In genomic region chr15:55893852-55894251, GRCh38 we compare ENCODE assay signal across 22 cellular contexts.
"Had no signal": no experiment of that assay in that cellular context is flagged by ENCODE, and none has a peak within 500 bp of the region (broad histone marks: within the 10 kb centered on the region; RNA-seq: fewer than 3 reads in every experiment).

No MANE protein-coding gene starts in this region.

- H3K9me3 Mint-ChIP-seq: activated CD4-positive, alpha-beta T cell treated with anti-CD3 and anti-CD28 coated beads, Interleukin-2, amount 10 ng/mL, durations not matched to agents 24 days and 14 days; activated T-cell treated with anti-CD3 and anti-CD28 coated beads, Interleukin-2, amount 50 U/mL, for 72 hours; central memory CD8-positive, alpha-beta T cell; immature natural killer cell had no signal

- H3K4me1 Mint-ChIP-seq: central memory CD8-positive, alpha-beta T cell had no signal

- H3K27ac ChIP-seq: coronary artery, tibial artery had no signal

- H3K4me3 Mint-ChIP-seq: activated CD4-positive, alpha-beta T cell treated with anti-CD3 and anti-CD28 coated beads, Interleukin-2, amount 10 ng/mL, durations not matched to agents 24 days and 14 days; activated naive CD8-positive, alpha-beta T cell; activated T-cell treated with anti-CD3 and anti-CD28 coated beads, Interleukin-2, amount 50 U/mL, for 72 hours; central memory CD8-positive, alpha-beta T cell; immature natural killer cell; naive thymus-derived CD4-positive, alpha-beta T cell; T-helper 17 cell had no signal

- H3K4me3 ChIP-seq: coronary artery, lung, skin epidermis, tibial artery had no signal

- H3K36me3 ChIP-seq: esophagus squamous epithelium, tibial artery had no signal

- ATAC-seq: activated T-cell treated with anti-CD3 and anti-CD28 coated beads, Interleukin-2, amount 50 U/mL, for 72 hours; naive thymus-derived CD4-positive, alpha-beta T cell; T-helper 17 cell had no signal

- H3K27ac Mint-ChIP-seq: activated CD4-positive, alpha-beta T cell treated with anti-CD3 and anti-CD28 coated beads, Interleukin-2, amount 10 ng/mL, durations not matched to agents 24 days and 14 days; activated naive CD8-positive, alpha-beta T cell; activated T-cell treated with anti-CD3 and anti-CD28 coated beads, Interleukin-2, amount 50 U/mL, for 72 hours; immature natural killer cell; T-helper 17 cell had no signal

- H3K27me3 ChIP-seq: esophagus squamous epithelium, tibial artery had no signal

- H3K27me3 Mint-ChIP-seq: activated naive CD8-positive, alpha-beta T cell; central memory CD8-positive, alpha-beta T cell; T-helper 17 cell had no signal

- DNase-seq: activated CD4-positive, alpha-beta T cell treated with anti-CD3 and anti-CD28 coated beads, Interleukin-2, amount 10 ng/mL, durations not matched to agents 24 days and 14 days; activated CD4-positive, CD25-positive, alpha-beta regulatory T cell; activated CD8-positive, alpha-beta memory T cell treated with anti-CD3 and anti-CD28 coated beads, Interleukin-2, amount 50 U/mL, for 48 hours; activated gamma-delta T cell treated with Interleukin-2 at 50 U/mL for 16 hours; activated T-cell treated with anti-CD3 and anti-CD28 coated beads, Interleukin-2, amount 50 U/mL, for 72 hours; amniotic stem cell; esophagus squamous epithelium; foreskin fibroblast; head of caudate nucleus; immature natural killer cell; naive thymus-derived CD4-positive, alpha-beta T cell; retina; stimulated activated CD4-positive, alpha-beta T cell treated with anti-CD3 and anti-CD28 coated beads, Interleukin-15, amount 100 ng/mL, for 24 hours; stimulated activated CD4-positive, alpha-beta T cell treated with anti-CD3 and anti-CD28 coated beads, Interleukin-4, amount 100 ng/mL, for 24 hours; stimulated activated naive CD4-positive, alpha-beta T cell; T-helper 17 cell; tibial artery had no signal

- H3K36me3 Mint-ChIP-seq: activated naive CD8-positive, alpha-beta T cell; immature natural killer cell; naive thymus-derived CD4-positive, alpha-beta T cell had no signal
